ENCODE assay signal across 10 cellular contexts in the genomic region with DNA sequence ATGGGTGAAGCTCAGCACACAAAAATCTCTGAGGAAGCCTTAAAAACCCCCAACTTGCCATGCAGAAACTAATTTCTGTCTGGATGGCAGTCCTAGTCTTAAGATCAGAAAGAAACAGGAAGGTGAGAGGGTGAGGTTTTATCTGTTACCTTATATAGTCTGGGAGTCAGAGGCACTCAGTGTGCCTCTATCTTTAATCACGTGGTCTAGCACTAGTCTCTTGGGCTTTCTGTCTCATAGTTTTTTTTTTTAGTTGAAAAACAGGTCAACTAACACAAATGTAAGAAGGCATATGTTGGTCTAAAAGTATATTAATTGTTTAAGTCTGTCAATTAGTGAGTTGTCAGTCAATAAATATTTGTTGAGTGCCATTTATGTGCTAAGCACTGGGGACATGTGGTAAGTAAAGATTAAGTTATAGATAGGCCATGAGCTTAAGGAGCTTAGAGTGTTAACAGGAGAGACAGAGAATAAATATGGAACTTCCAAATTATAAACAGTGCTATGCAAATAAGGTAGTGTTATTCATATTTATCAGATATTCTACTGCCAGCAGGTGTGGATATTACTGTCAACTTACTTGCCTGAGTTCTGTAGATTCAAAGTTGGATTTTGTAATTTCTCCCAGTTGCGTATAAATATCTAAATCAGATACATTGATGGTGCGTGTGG. TPM values are rescaled to one million over a fixed set of nuclear protein-coding genes. Genes with fewer than 3 reads are reported as not detected.
DNase-seq lines count a peak whose midpoint lies in the region; ATAC-seq and TF ChIP-seq lines count a peak whose summit lies in the region.
"Had no signal": no experiment of that assay in that cellular context is flagged by ENCODE, and none has a peak within 500 bp of the region (broad histone marks: within the 10 kb centered on the region; RNA-seq: fewer than 3 reads in every experiment).

No MANE protein-coding gene starts in this region.

- H2AFZ ChIP-seq in OCI-LY1 (ENCODE audit: low read length), result no peak overlapping the region
- no peak overlapping the region for H2AFZ ChIP-seq in PC-3 (ENCODE audit: low read length)

- H3K9me2 ChIP-seq in OCI-LY1 (ENCODE audit: low read depth, low read length) (no peaks in the 10 kb centered on the region), PC-3 (replicated peaks; ENCODE audit: low read length) (no peaks in the 10 kb centered on the region)

- H3K9me3 ChIP-seq in OCI-LY1 (ENCODE audit: low read length) (no peaks in the 10 kb centered on the region), PC-3 (ENCODE audit: low read length) (no peaks in the 10 kb centered on the region)

- H3K4me1 ChIP-seq in OCI-LY1 (ENCODE audit: insufficient read depth, low read length, severe bottlenecking) (peaks cover 65% of the 10 kb centered on the region), PC-3 (ENCODE audit: insufficient read depth, low read length) (no peaks in the 10 kb centered on the region)

- H3K9ac ChIP-seq in OCI-LY1 (ENCODE audit: low read length) (peak overlapping the region; percentile 12; the same call in 1 of the 2 replicates), PC-3 (ENCODE audit: low read length) (no peak overlapping the region)

- no peak overlapping the region for H3K27ac Mint-ChIP-seq in activated CD4-positive, alpha-beta T cell treated with anti-CD3 and anti-CD28 coated beads, Interleukin-2, amount 10 ng/mL, durations not matched to agents 24 days and 14 days

- POLR2A ChIA-PET in PC-3 (lab: Charles Lee; ENCODE audit: unreplicated experiment), result interaction anchor here (0.7 kb wide), 1 partner anchor 392 kb away, joined by 3 read pairs; no protein-coding TSS in a partner anchor

- H3K4me1 Mint-ChIP-seq in activated CD4-positive, alpha-beta T cell treated with anti-CD3 and anti-CD28 coated beads, Interleukin-2, amount 10 ng/mL, durations not matched to agents 24 days and 14 days, result peaks cover 14% of the 10 kb centered on the region

- intact Hi-C loops in activated CD4-positive, alpha-beta T cell treated with anti-CD3 and anti-CD28 coated beads, Interleukin-2, amount 10 ng/mL, durations not matched to agents 24 days and 14 days (cut with micrococcal nuclease), result no loop called here
- intact Hi-C loops in PC-3 (cut with micrococcal nuclease), result no loop called here

- peak overlapping the region; percentile 83 for H3K27ac ChIP-seq in OCI-LY1 (ENCODE audit: low read depth, low read length, poor library complexity, severe bottlenecking)
- H3K27ac ChIP-seq in PC-3 (ENCODE audit: low read length), result no peak overlapping the region

- CTCF ChIA-PET in PC-3 (lab: Charles Lee), result no interaction called here

- no peaks in the 10 kb centered on the region for H3F3A ChIP-seq in OCI-LY1 (ENCODE audit: insufficient read depth, low read length)
- H3F3A ChIP-seq in PC-3 (ENCODE audit: low read length, unreplicated experiment), result no peaks in the 10 kb centered on the region

- no peaks in the 10 kb centered on the region for H3K36me3 Mint-ChIP-seq in activated CD4-positive, alpha-beta T cell treated with anti-CD3 and anti-CD28 coated beads, Interleukin-2, amount 10 ng/mL, durations not matched to agents 24 days and 14 days (ENCODE audit: low read depth)

- H3K9me3 Mint-ChIP-seq in activated CD4-positive, alpha-beta T cell treated with anti-CD3 and anti-CD28 coated beads, Interleukin-2, amount 10 ng/mL, durations not matched to agents 24 days and 14 days, result peaks cover 3% of the 10 kb centered on the region

- H3K27me3 ChIP-seq in OCI-LY1 (ENCODE audit: insufficient read depth, low read length) (no peaks in the 10 kb centered on the region), PC-3 (ENCODE audit: low read length) (no peaks in the 10 kb centered on the region)

- H3K4me3 ChIP-seq in OCI-LY1 (ENCODE audit: low read depth, low read length, poor library complexity, severe bottlenecking) (peak overlapping the region; percentile 19), PC-3 (ENCODE audit: low read length) (no peak overlapping the region)

- no peaks in the 10 kb centered on the region for H3K79me2 ChIP-seq in OCI-LY1 (ENCODE audit: insufficient read depth, low read length)
- no peaks in the 10 kb centered on the region for H3K79me2 ChIP-seq in PC-3 (ENCODE audit: low read length)

- ATAC-seq in HG02852 (IDR thresholded peaks at IDR 0.05; ENCODE audit: unreplicated experiment), result peak; percentile 66
- peak; percentile 49 for ATAC-seq in stimulated activated naive CD8-positive, alpha-beta T cell treated with anti-CD3 and anti-CD28 coated beads, Interleukin-15, Interleukin-2, amounts not matched to agents 100 U/mL and 50 U/mL, for 24 hours
- no peak for ATAC-seq in PC-3

- no peak for DNase-seq in activated CD4-positive, alpha-beta T cell treated with anti-CD3 and anti-CD28 coated beads, Interleukin-2, amount 10 ng/mL, durations not matched to agents 24 days and 14 days
- DNase-seq in activated CD4-positive, alpha-beta T cell treated with anti-CD3 and anti-CD28 coated beads, Interleukin-2, amount 50 U/mL, for 1 hour, result no peak
- no peak for DNase-seq in stimulated activated naive CD8-positive, alpha-beta T cell treated with anti-CD3 and anti-CD28 coated beads, Interleukin-15, Interleukin-2, amounts not matched to agents 100 U/mL and 50 U/mL, for 24 hours
- no peak for DNase-seq in PC-3
- DNase-seq in UCSD-AML1 (lab: John Stamatoyannopoulos, UW; ENCODE audit: unreplicated experiment), result no peak
- DNase-seq in DMS53 treated with DMSO at 0.1 percent for 48 hours (lab: John Stamatoyannopoulos, UW; ENCODE audit: unreplicated experiment), result no peak
- DNase-seq: caudate nucleus, kidney glomerular epithelial cell had no signal

- H3K36me3 ChIP-seq in OCI-LY1 (ENCODE audit: insufficient read depth, low read length), result no peaks in the 10 kb centered on the region
- H3K36me3 ChIP-seq in PC-3 (ENCODE audit: low read depth, low read length), result no peaks in the 10 kb centered on the region

- H3K27me3 Mint-ChIP-seq in activated CD4-positive, alpha-beta T cell treated with anti-CD3 and anti-CD28 coated beads, Interleukin-2, amount 10 ng/mL, durations not matched to agents 24 days and 14 days, result no peaks in the 10 kb centered on the region

- TF ChIP-seq CTCF in OCI-LY1 (IDR thresholded peaks at IDR 0.05; ENCODE audit: low read length) (no peak), PC-3 (conservative IDR thresholded peaks at IDR 0.05; ENCODE audit: low read depth, low read length) (no peak)

- no TSS peak for BruUV-seq in PC-3 (replicated peaks; lab: Mats Ljungman, UMichigan)

- peak overlapping the region; percentile 37 for H3K4me2 ChIP-seq in OCI-LY1 (ENCODE audit: low read length)
- no peak overlapping the region for H3K4me2 ChIP-seq in PC-3 (ENCODE audit: low read length)

- H3K4me3 Mint-ChIP-seq in activated CD4-positive, alpha-beta T cell treated with anti-CD3 and anti-CD28 coated beads, Interleukin-2, amount 10 ng/mL, durations not matched to agents 24 days and 14 days, result peak overlapping the region; percentile 8

- H4K20me1 ChIP-seq in OCI-LY1 (ENCODE audit: insufficient read depth, low read length), result no peaks in the 10 kb centered on the region
- H4K20me1 ChIP-seq in PC-3 (ENCODE audit: low read length), result no peaks in the 10 kb centered on the region

RNA-seq across cellular contexts. Expression of a gene that starts 6.9 kb away (rescaled TPM):
- total RNA-seq in activated CD4-positive, alpha-beta T cell treated with anti-CD3 and anti-CD28 coated beads, Interleukin-2, amount 10 ng/mL, durations not matched to agents 24 days and 14 days, result not detected in 2 replicates
- total RNA-seq in PC-3 (2014; rRNA removed), result 0.40 and 0.46 TPM in 2 replicates
